ENCODE assay signal across 8 cellular contexts in genomic region chr21:7744406-7745099, GRCh38.
DNase-seq lines count a peak whose midpoint lies in the region; ATAC-seq lines count a peak whose summit lies in the region.
"Not testable (repeated sequence)": the region's sequence is repeated elsewhere in the genome, so short reads cannot be mapped to it uniquely, and the experiment has no call there.

No MANE protein-coding gene starts in this region.

- intact Hi-C loops in activated CD4-positive, alpha-beta T cell treated with anti-CD3 and anti-CD28 coated beads for 36 hours (cut with DNase I, micrococcal nuclease); left cardiac atrium (cut with DNase I): not testable (repeated sequence)

- peak; percentile 97 for ATAC-seq in GM18502 (IDR thresholded peaks at IDR 0.05; ENCODE audit: poor library complexity, unreplicated experiment)
- peak; percentile 95 for ATAC-seq in GM19372 (IDR thresholded peaks at IDR 0.05; ENCODE audit: low read depth, unreplicated experiment)
- ATAC-seq in GM21723 (IDR thresholded peaks at IDR 0.05; ENCODE audit: unreplicated experiment), result peak; percentile 99
- peak; percentile 97 for ATAC-seq in HG02970 (IDR thresholded peaks at IDR 0.05; ENCODE audit: low FRiP score, unreplicated experiment)
- peak; percentile 99 for ATAC-seq in HG03432 (IDR thresholded peaks at IDR 0.05; ENCODE audit: unreplicated experiment)
- peak; percentile 98 for ATAC-seq in activated CD4-positive, alpha-beta T cell treated with anti-CD3 and anti-CD28 coated beads for 36 hours
- peak; percentile 99 for ATAC-seq in left cardiac atrium
- ATAC-seq in stimulated activated effector memory CD8-positive, alpha-beta T cell treated with anti-CD3 and anti-CD28 coated beads, Interleukin-12 subunit alpha, Interleukin-12 subunit beta, amount 100 ng/mL, for 72 hours, result peak; percentile 98

- not testable (repeated sequence) for H3K36me3 Mint-ChIP-seq in activated CD4-positive, alpha-beta T cell treated with anti-CD3 and anti-CD28 coated beads for 36 hours (ENCODE audit: low read depth); stimulated activated effector memory CD8-positive, alpha-beta T cell treated with anti-CD3 and anti-CD28 coated beads, Interleukin-12 subunit alpha, Interleukin-12 subunit beta, amount 100 ng/mL, for 72 hours

- DNase-seq in activated CD4-positive, alpha-beta T cell treated with anti-CD3 and anti-CD28 coated beads for 36 hours; left cardiac atrium; stimulated activated effector memory CD8-positive, alpha-beta T cell treated with anti-CD3 and anti-CD28 coated beads, Interleukin-12 subunit alpha, Interleukin-12 subunit beta, amount 100 ng/mL, for 72 hours (ENCODE audit: low spot score in 2 of 2): not testable (repeated sequence)

- H3K27me3 Mint-ChIP-seq in activated CD4-positive, alpha-beta T cell treated with anti-CD3 and anti-CD28 coated beads for 36 hours, result not testable (repeated sequence)

- not testable (repeated sequence) for H3K4me3 Mint-ChIP-seq in activated CD4-positive, alpha-beta T cell treated with anti-CD3 and anti-CD28 coated beads for 36 hours; stimulated activated effector memory CD8-positive, alpha-beta T cell treated with anti-CD3 and anti-CD28 coated beads, Interleukin-12 subunit alpha, Interleukin-12 subunit beta, amount 100 ng/mL, for 72 hours

- CTCF ChIA-PET in activated CD4-positive, alpha-beta T cell treated with anti-CD3 and anti-CD28 coated beads for 36 hours (lab: Charles Lee), result not testable (repeated sequence)

- H3K4me1 Mint-ChIP-seq in activated CD4-positive, alpha-beta T cell treated with anti-CD3 and anti-CD28 coated beads for 36 hours; stimulated activated effector memory CD8-positive, alpha-beta T cell treated with anti-CD3 and anti-CD28 coated beads, Interleukin-12 subunit alpha, Interleukin-12 subunit beta, amount 100 ng/mL, for 72 hours: not testable (repeated sequence)

- POLR2A ChIA-PET in activated CD4-positive, alpha-beta T cell treated with anti-CD3 and anti-CD28 coated beads for 36 hours (lab: Charles Lee), result not testable (repeated sequence)

- H3K27ac Mint-ChIP-seq in activated CD4-positive, alpha-beta T cell treated with anti-CD3 and anti-CD28 coated beads for 36 hours; stimulated activated effector memory CD8-positive, alpha-beta T cell treated with anti-CD3 and anti-CD28 coated beads, Interleukin-12 subunit alpha, Interleukin-12 subunit beta, amount 100 ng/mL, for 72 hours: not testable (repeated sequence)

- H3K9me3 Mint-ChIP-seq in activated CD4-positive, alpha-beta T cell treated with anti-CD3 and anti-CD28 coated beads for 36 hours (ENCODE audit: low read depth); stimulated activated effector memory CD8-positive, alpha-beta T cell treated with anti-CD3 and anti-CD28 coated beads, Interleukin-12 subunit alpha, Interleukin-12 subunit beta, amount 100 ng/mL, for 72 hours: not testable (repeated sequence)
